Comparison of ENCODE assay signal across 8 cellular contexts in the genomic region with DNA sequence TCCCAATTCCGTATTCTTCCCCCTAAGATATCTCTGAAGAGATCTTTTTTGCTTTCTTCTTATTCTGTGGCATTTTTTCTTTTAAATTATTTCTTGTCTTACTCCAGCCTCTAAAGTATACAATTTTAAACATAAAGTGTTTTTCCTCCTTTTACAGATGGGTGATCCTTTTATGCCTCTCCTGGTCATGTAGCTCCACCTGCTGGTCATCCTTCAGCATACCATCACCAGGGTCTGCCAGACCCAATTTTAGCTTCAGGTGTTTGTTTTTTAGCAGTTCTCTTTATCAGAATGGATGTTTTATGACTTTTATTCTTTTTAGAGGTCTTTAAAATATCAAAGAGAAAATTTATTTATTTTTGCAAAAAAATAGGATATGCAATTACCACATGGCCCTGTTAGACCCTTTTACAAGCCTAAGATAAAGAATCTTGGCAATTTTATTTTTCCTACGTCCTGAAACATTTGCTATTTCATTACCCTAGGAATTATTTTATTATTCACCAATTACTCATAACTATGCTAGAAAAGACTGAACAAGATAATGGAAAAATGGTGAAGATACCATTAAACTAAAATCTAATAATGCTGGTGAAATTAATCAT. TPM values are rescaled to one million over a fixed set of nuclear protein-coding genes. Genes with fewer than 3 reads are reported as not detected.
A peak's percentile ranks its signal among the peaks of the same experiment; 100 is the strongest.
DNase-seq lines count a peak whose midpoint lies in the region; ATAC-seq, FAIRE-seq and TF ChIP-seq lines count a peak whose summit lies in the region.

No MANE protein-coding gene starts in this region.

- no peaks in the 10 kb centered on the region for H3K79me2 ChIP-seq in GM23338 (replicated peaks; ENCODE audit: insufficient read depth)

- no peak overlapping the region for H3K4me2 ChIP-seq in GM23338

- H3K4me3 Mint-ChIP-seq in GM23338: no peak overlapping the region

- H3K27ac Mint-ChIP-seq in GM23338: no peak overlapping the region

- peak; percentile 95 for FAIRE-seq in G401.6 (lab: Jason Lieb, UNC)

- H3K9me2 ChIP-seq in GM23338 (ENCODE audit: insufficient read depth): no peaks in the 10 kb centered on the region

- no peak overlapping the region for H3K27ac ChIP-seq in GM23338 (ENCODE audit: low read depth)

- in situ Hi-C loops in astrocyte of the spinal cord (cut with HindIII; ENCODE audit: low sequenced_read_pairs): no loop called here

- peak; percentile 75 for DNase-seq in GM23338 (ENCODE audit: low spot score)
- peak; percentile 72 for DNase-seq in NAMALWA (ENCODE audit: low spot score)
- DNase-seq in T-helper 2 cell: peak in 4 of 5 experiments; percentile 1 to 67 (median 30)
- DNase-seq in astrocyte of the spinal cord (ENCODE audit: low read depth, low spot score): peak; percentile 65
- DNase-seq in iPS-NIHi11 (ENCODE audit: low spot score): peak; percentile 63
- peak; percentile 3 to 15 for DNase-seq in stimulated activated CD4-positive, alpha-beta T cell treated with anti-CD3 and anti-CD28 coated beads, Interleukin-15, amount 100 ng/mL, for 1 hour (ENCODE audit: low read depth in 1 of 2, low spot score in 1 of 2)

- peaks cover 3% of the 10 kb centered on the region; the same call in 1 of the 2 replicates for H3K36me3 ChIP-seq in GM23338 (ENCODE audit: insufficient read depth)

- peak; percentile 41; the same call in 1 of the 3 replicates for ATAC-seq in GM23338
- ATAC-seq in GM21360 (IDR thresholded peaks at IDR 0.05; ENCODE audit: unreplicated experiment): no peak

- H3K4me3 ChIP-seq in GM23338: no peak overlapping the region
- H3K4me3 ChIP-seq in astrocyte of the spinal cord (ENCODE audit: low read depth, low read length): no peak overlapping the region

- H4K20me1 ChIP-seq in GM23338 (replicated peaks; ENCODE audit: insufficient read depth): no peaks in the 10 kb centered on the region

- no peaks in the 10 kb centered on the region for H3K9me3 Mint-ChIP-seq in GM23338

- H3K36me3 Mint-ChIP-seq in GM23338 (ENCODE audit: low read depth): no peaks in the 10 kb centered on the region

- H3F3A ChIP-seq in GM23338 (replicated peaks; ENCODE audit: low read depth): no peaks in the 10 kb centered on the region

- H3K27me3 ChIP-seq in GM23338 (ENCODE audit: insufficient read depth): no peaks in the 10 kb centered on the region

- H2AFZ ChIP-seq in GM23338: no peak overlapping the region

- no peaks in the 10 kb centered on the region for H3K27me3 Mint-ChIP-seq in GM23338 (ENCODE audit: insufficient read depth, low read depth, poor library complexity)

- peak; percentile 86 to 100 for TF ChIP-seq CTCF in GM23338 (conservative IDR thresholded peaks at IDR 0.05; ENCODE audit: low read depth in 2 of 2)
- TF ChIP-seq CTCF in astrocyte of the spinal cord (IDR thresholded peaks at IDR 0.05; ENCODE audit: low read depth, low read length): peak; percentile 90

- no peaks in the 10 kb centered on the region for H3K4me1 ChIP-seq in GM23338 (ENCODE audit: insufficient read depth)

- H3K4me1 Mint-ChIP-seq in GM23338: peaks cover 3% of the 10 kb centered on the region; the same call in 2 of the 3 replicates

TF ChIP-seq in GM23338, 12 proteins besides CTCF, POLR2A, EP300 and RAD21 (continues in another document):
- TF ChIP-seq NANOG (IDR thresholded peaks at IDR 0.05; ENCODE audit: borderline replicate concordance): no peak
- TF ChIP-seq, protein P1, sequence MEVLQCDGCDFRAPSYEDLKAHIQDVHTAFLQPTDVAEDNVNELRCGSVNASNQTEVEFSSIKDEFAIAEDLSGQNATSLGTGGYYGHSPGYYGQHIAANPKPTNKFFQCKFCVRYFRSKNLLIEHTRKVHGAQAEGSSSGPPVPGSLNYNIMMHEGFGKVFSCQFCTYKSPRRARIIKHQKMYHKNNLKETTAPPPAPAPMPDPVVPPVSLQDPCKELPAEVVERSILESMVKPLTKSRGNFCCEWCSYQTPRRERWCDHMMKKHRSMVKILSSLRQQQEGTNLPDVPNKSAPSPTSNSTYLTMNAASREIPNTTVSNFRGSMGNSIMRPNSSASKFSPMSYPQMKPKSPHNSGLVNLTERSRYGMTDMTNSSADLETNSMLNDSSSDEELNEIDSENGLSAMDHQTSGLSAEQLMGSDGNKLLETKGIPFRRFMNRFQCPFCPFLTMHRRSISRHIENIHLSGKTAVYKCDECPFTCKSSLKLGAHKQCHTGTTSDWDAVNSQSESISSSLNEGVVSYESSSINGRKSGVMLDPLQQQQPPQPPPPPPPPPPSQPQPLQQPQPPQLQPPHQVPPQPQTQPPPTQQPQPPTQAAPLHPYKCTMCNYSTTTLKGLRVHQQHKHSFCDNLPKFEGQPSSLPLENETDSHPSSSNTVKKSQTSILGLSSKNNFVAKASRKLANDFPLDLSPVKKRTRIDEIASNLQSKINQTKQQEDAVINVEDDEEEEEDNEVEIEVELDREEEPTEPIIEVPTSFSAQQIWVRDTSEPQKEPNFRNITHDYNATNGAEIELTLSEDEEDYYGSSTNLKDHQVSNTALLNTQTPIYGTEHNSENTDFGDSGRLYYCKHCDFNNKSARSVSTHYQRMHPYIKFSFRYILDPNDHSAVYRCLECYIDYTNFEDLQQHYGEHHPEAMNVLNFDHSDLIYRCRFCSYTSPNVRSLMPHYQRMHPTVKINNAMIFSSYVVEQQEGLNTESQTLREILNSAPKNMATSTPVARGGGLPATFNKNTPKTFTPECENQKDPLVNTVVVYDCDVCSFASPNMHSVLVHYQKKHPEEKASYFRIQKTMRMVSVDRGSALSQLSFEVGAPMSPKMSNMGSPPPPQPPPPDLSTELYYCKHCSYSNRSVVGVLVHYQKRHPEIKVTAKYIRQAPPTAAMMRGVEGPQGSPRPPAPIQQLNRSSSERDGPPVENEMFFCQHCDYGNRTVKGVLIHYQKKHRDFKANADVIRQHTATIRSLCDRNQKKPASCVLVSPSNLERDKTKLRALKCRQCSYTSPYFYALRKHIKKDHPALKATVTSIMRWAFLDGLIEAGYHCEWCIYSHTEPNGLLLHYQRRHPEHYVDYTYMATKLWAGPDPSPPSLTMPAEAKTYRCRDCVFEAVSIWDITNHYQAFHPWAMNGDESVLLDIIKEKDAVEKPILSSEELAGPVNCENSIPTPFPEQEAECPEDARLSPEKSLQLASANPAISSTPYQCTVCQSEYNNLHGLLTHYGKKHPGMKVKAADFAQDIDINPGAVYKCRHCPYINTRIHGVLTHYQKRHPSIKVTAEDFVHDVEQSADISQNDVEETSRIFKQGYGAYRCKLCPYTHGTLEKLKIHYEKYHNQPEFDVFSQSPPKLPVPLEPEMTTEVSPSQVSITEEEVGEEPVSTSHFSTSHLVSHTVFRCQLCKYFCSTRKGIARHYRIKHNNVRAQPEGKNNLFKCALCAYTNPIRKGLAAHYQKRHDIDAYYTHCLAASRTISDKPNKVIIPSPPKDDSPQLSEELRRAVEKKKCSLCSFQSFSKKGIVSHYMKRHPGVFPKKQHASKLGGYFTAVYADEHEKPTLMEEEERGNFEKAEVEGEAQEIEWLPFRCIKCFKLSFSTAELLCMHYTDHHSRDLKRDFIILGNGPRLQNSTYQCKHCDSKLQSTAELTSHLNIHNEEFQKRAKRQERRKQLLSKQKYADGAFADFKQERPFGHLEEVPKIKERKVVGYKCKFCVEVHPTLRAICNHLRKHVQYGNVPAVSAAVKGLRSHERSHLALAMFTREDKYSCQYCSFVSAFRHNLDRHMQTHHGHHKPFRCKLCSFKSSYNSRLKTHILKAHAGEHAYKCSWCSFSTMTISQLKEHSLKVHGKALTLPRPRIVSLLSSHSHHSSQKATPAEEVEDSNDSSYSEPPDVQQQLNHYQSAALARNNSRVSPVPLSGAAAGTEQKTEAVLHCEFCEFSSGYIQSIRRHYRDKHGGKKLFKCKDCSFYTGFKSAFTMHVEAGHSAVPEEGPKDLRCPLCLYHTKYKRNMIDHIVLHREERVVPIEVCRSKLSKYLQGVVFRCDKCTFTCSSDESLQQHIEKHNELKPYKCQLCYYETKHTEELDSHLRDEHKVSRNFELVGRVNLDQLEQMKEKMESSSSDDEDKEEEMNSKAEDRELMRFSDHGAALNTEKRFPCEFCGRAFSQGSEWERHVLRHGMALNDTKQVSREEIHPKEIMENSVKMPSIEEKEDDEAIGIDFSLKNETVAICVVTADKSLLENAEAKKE (CRISPR knock-in tag; IDR thresholded peaks at IDR 0.05): no peak
- TF ChIP-seq, protein P2, sequence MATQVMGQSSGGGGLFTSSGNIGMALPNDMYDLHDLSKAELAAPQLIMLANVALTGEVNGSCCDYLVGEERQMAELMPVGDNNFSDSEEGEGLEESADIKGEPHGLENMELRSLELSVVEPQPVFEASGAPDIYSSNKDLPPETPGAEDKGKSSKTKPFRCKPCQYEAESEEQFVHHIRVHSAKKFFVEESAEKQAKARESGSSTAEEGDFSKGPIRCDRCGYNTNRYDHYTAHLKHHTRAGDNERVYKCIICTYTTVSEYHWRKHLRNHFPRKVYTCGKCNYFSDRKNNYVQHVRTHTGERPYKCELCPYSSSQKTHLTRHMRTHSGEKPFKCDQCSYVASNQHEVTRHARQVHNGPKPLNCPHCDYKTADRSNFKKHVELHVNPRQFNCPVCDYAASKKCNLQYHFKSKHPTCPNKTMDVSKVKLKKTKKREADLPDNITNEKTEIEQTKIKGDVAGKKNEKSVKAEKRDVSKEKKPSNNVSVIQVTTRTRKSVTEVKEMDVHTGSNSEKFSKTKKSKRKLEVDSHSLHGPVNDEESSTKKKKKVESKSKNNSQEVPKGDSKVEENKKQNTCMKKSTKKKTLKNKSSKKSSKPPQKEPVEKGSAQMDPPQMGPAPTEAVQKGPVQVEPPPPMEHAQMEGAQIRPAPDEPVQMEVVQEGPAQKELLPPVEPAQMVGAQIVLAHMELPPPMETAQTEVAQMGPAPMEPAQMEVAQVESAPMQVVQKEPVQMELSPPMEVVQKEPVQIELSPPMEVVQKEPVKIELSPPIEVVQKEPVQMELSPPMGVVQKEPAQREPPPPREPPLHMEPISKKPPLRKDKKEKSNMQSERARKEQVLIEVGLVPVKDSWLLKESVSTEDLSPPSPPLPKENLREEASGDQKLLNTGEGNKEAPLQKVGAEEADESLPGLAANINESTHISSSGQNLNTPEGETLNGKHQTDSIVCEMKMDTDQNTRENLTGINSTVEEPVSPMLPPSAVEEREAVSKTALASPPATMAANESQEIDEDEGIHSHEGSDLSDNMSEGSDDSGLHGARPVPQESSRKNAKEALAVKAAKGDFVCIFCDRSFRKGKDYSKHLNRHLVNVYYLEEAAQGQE (IDR thresholded peaks at IDR 0.05; ENCODE audit: unreplicated experiment): no peak
- TF ChIP-seq EZH2phosphoT487 (IDR thresholded peaks at IDR 0.05; ENCODE audit: unreplicated experiment): no peak
- TF ChIP-seq ZNF331 (CRISPR knock-in tag; IDR thresholded peaks at IDR 0.05; ENCODE audit: low read depth): no peak
- no peak for TF ChIP-seq POLR2AphosphoS5 (IDR thresholded peaks at IDR 0.05; ENCODE audit: low read depth)

RNA-seq across cellular contexts. Expression of a gene that starts 55.4 kb away (rescaled TPM):
- total RNA-seq in GM23338 (2014; rRNA removed; shearing (Covaris generic)): 30.3 and 33.0 TPM in 2 replicates
- polyA plus RNA-seq in GM23338 (2016; fragmentation: Nextera tagmentation; extraction: Ambion mirVana): 7.9 and 9.4 TPM in 2 replicates

RNA-seq across cellular contexts. Expression of a gene that starts 55.6 kb away (rescaled TPM):
- total RNA-seq in GM23338 (2014; rRNA removed; shearing (Covaris generic)): 48.7 and 56.4 TPM in 2 replicates
- polyA plus RNA-seq in GM23338 (2016; fragmentation: Nextera tagmentation; extraction: Ambion mirVana): 6.5 and 8.8 TPM in 2 replicates

Comparison
In these comparisons a context has a peak if more than half of its experiments do, and no peak if none do; other contexts are left out.
1. DNase-seq: peak in every context shown above with its lines; median percentile 75 in GM23338; 72 in NAMALWA; 65 in astrocyte of the spinal cord; 63 in iPS-NIHi11; 30 in T-helper 2 cell; 9 in stimulated activated CD4-positive, alpha-beta T cell treated with anti-CD3 and anti-CD28 coated beads, Interleukin-15, amount 100 ng/mL, for 1 hour.